27 cellular contexts compared by ENCODE assay signal in genomic region chr10:21130108-21130507, GRCh38.
"Had no signal": no experiment of that assay in that cellular context is flagged by ENCODE, and none has a peak within 500 bp of the region (broad histone marks: within the 10 kb centered on the region; RNA-seq: fewer than 3 reads in every experiment).

No MANE protein-coding gene starts in this region.

- H3K36me3 ChIP-seq: esophagus muscularis mucosa, gastroesophageal sphincter, heart left ventricle, left lung, neural progenitor cell, right lobe of liver, thoracic aorta, tibial nerve, upper lobe of left lung had no signal

- DNase-seq: dermis blood vessel endothelial cell; effector memory CD4-positive, alpha-beta T cell; foreskin keratinocyte; heart left ventricle; left cardiac atrium; left lung; mesenchymal stem cell; midbrain; naive thymus-derived CD4-positive, alpha-beta T cell; right lobe of liver; small intestine; stimulated activated CD4-positive, alpha-beta T cell treated with anti-CD3 and anti-CD28 coated beads, Interleukin-15, amount 100 ng/mL, for 24 hours; stimulated activated CD4-positive, alpha-beta T cell treated with anti-CD3 and anti-CD28 coated beads, Interleukin-2, amount 100 ng/mL, for 48 hours; stimulated activated naive B cell treated with anti-CD40 and anti-IgM and Interleukin-4, amounts not matched to agents 10 μg/mL and 1 μg/mL and 100 μg/mL, for 72 hours; upper lobe of left lung had no signal

- ATAC-seq: foreskin keratinocyte; gastroesophageal sphincter; heart left ventricle; left cardiac atrium; left lung; naive thymus-derived CD4-positive, alpha-beta T cell; right lobe of liver; stimulated activated naive B cell treated with anti-CD40 and anti-IgM and Interleukin-4, amounts not matched to agents 10 μg/mL and 1 μg/mL and 100 μg/mL, for 72 hours had no signal

- H3K4me2 ChIP-seq: hepatocyte, neural progenitor cell had no signal

- H3K4me3 Mint-ChIP-seq: naive thymus-derived CD4-positive, alpha-beta T cell; nephron; neural progenitor cell; stimulated activated naive B cell treated with anti-CD40 and anti-IgM and Interleukin-4, amounts not matched to agents 10 μg/mL and 1 μg/mL and 100 μg/mL, for 72 hours; stimulated activated naive CD8-positive, alpha-beta T cell treated with anti-CD3 and anti-CD28 coated beads, Interleukin-15, Interleukin-2, amounts not matched to agents 100 ng/mL and 50 ng/mL, for 24 hours had no signal

- FAIRE-seq: endothelial cell of umbilical vein, urothelium cell line had no signal

- H3K36me3 Mint-ChIP-seq: naive thymus-derived CD4-positive, alpha-beta T cell; stimulated activated naive B cell treated with anti-CD40 and anti-IgM and Interleukin-4, amounts not matched to agents 10 μg/mL and 1 μg/mL and 100 μg/mL, for 72 hours had no signal

- H3K4me1 ChIP-seq: esophagus muscularis mucosa, foreskin keratinocyte, gastroesophageal sphincter, right lobe of liver, tibial nerve had no signal

- H3K9me3 ChIP-seq: esophagus muscularis mucosa, gastroesophageal sphincter, left lung, right lobe of liver, thoracic aorta, upper lobe of left lung had no signal

- H3K27ac Mint-ChIP-seq: naive thymus-derived CD4-positive, alpha-beta T cell; nephron; neural progenitor cell; progenitor cell of endocrine pancreas; stimulated activated naive B cell treated with anti-CD40 and anti-IgM and Interleukin-4, amounts not matched to agents 10 μg/mL and 1 μg/mL and 100 μg/mL, for 72 hours; stimulated activated naive CD8-positive, alpha-beta T cell treated with anti-CD3 and anti-CD28 coated beads, Interleukin-15, Interleukin-2, amounts not matched to agents 100 ng/mL and 50 ng/mL, for 24 hours had no signal

- H3K27me3 Mint-ChIP-seq: progenitor cell of endocrine pancreas; stimulated activated naive B cell treated with anti-CD40 and anti-IgM and Interleukin-4, amounts not matched to agents 10 μg/mL and 1 μg/mL and 100 μg/mL, for 72 hours had no signal

- H3K9me3 Mint-ChIP-seq: stimulated activated naive CD8-positive, alpha-beta T cell treated with anti-CD3 and anti-CD28 coated beads, Interleukin-15, Interleukin-2, amounts not matched to agents 100 ng/mL and 50 ng/mL, for 24 hours had no signal

- H3K79me2 ChIP-seq: hepatocyte had no signal

- H3K27ac ChIP-seq: esophagus muscularis mucosa, foreskin keratinocyte, gastroesophageal sphincter, heart left ventricle, hepatocyte, left lung, neural progenitor cell, parathyroid adenoma, right lobe of liver, thoracic aorta, tibial nerve, upper lobe of left lung had no signal

- H3K9ac ChIP-seq: neural progenitor cell, parathyroid adenoma had no signal

- H2AFZ ChIP-seq: hepatocyte, neural progenitor cell, parathyroid adenoma had no signal

- H3K4me1 Mint-ChIP-seq: naive thymus-derived CD4-positive, alpha-beta T cell; stimulated activated naive B cell treated with anti-CD40 and anti-IgM and Interleukin-4, amounts not matched to agents 10 μg/mL and 1 μg/mL and 100 μg/mL, for 72 hours had no signal

- H3K4me3 ChIP-seq: esophagus muscularis mucosa, gastroesophageal sphincter, heart left ventricle, hepatocyte, left lung, neural progenitor cell, right lobe of liver, thoracic aorta, tibial nerve, upper lobe of left lung had no signal

- H3K27me3 ChIP-seq: esophagus muscularis mucosa, foreskin keratinocyte, gastroesophageal sphincter, heart left ventricle, hepatocyte, left lung, neural progenitor cell, right lobe of liver, tibial nerve, upper lobe of left lung had no signal
